ENCODE assay signal across 10 cellular contexts in the genomic region with DNA sequence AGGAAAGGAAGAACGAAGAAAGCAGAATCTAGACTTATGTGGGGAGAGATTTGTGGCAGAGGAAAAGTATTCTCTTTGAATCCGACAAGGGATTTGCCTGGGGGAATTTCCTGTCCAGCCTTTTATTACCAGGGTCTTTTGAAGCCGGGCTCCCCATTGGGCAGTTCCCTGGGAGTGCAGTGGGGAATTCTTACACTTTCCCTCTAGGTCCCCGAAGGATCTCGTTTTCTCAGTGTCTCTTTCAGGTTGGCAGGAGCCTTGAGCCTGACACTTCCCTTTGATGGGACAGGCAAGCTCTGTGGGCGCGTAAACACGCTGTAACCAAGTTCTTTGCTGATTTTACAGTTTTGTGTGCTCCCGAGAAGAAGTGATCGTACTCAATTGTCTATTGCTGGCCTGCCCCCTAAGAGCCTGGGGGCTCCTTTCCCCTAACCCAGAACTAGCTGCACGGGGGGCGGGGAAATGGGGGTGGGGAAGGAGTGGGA. TPM values are rescaled to one million over a fixed set of nuclear protein-coding genes. Genes with fewer than 3 reads are reported as not detected.
DNase-seq lines count a peak whose midpoint lies in the region; ATAC-seq and TF ChIP-seq lines count a peak whose summit lies in the region.
"Had no signal": no experiment of that assay in that cellular context is flagged by ENCODE, and none has a peak within 500 bp of the region (broad histone marks: within the 10 kb centered on the region; RNA-seq: fewer than 3 reads in every experiment).

No MANE protein-coding gene starts in this region.

- peaks cover 93% of the 10 kb centered on the region for H3K27me3 Mint-ChIP-seq in T-helper 1 cell treated with Interleukin-12 subunit alpha and Interleukin-12 subunit beta and Interleukin-4 antibody, amounts not matched to agents 30 μg/mL and 1 μg/mL, for 36 hours (ENCODE audit: low read depth)

- H3K4me1 ChIP-seq in iPS-20b (ENCODE audit: insufficient read depth, low read length) (peaks cover 44% of the 10 kb centered on the region), stomach (peaks cover 28 to 52% (median 41%) of the 10 kb centered on the region in 4 donors), body of pancreas (peaks cover 37% of the 10 kb centered on the region)

- no peak for DNase-seq in T-helper 1 cell
- DNase-seq in WERI-Rb-1 = no peak
- no peak for DNase-seq in stomach
- DNase-seq in stimulated activated CD4-positive, alpha-beta T cell treated with anti-CD3 and anti-CD28 coated beads, Interleukin-12 subunit alpha, Interleukin-12 subunit beta, amount 100 ng/mL, for 4 hours = no peak
- no peak for DNase-seq in ureter (ENCODE audit: low spot score)
- no peak for DNase-seq in body of pancreas
- DNase-seq: NCI-H2029 had no signal

- no peak for TF ChIP-seq CTCF in WERI-Rb-1 (IDR thresholded peaks at IDR 0.05; ENCODE audit: low read depth, low read length)
- TF ChIP-seq CTCF in stomach (IDR thresholded peaks at IDR 0.05) = no peak
- no peak for TF ChIP-seq CTCF in body of pancreas (IDR thresholded peaks at IDR 0.05)

- no peaks in the 10 kb centered on the region for H3K36me3 ChIP-seq in WERI-Rb-1
- H3K36me3 ChIP-seq in iPS-20b (ENCODE audit: insufficient read depth, low read depth, low read length) = no peaks in the 10 kb centered on the region
- H3K36me3 ChIP-seq in stomach = no peaks in the 10 kb centered on the region
- H3K36me3 ChIP-seq in body of pancreas (replicated peaks in 1 of 2; ENCODE audit: insufficient read depth in 1 of 2, low read depth in 2 of 2) = no peaks in the 10 kb centered on the region

- peaks cover 3% of the 10 kb centered on the region for H3K36me3 Mint-ChIP-seq in T-helper 1 cell treated with Interleukin-12 subunit alpha and Interleukin-12 subunit beta and Interleukin-4 antibody, amounts not matched to agents 30 μg/mL and 1 μg/mL, for 36 hours (ENCODE audit: low read depth)

- 10 to 15% (median 12%) methylated on average over 12 of the region's 12 CpGs for WGBS in stomach, 5 donors
- WGBS in body of pancreas, 2 donors = 26 to 37% methylated on average over 9 to 12 of the region's 12 CpGs

- peak overlapping the region; percentile 97 for H3K4me3 Mint-ChIP-seq in T-helper 1 cell treated with Interleukin-12 subunit alpha and Interleukin-12 subunit beta and Interleukin-4 antibody, amounts not matched to agents 30 μg/mL and 1 μg/mL, for 36 hours

- H3K27ac Mint-ChIP-seq in T-helper 1 cell treated with Interleukin-12 subunit alpha and Interleukin-12 subunit beta and Interleukin-4 antibody, amounts not matched to agents 30 μg/mL and 1 μg/mL, for 36 hours = no peak overlapping the region

- no peak overlapping the region for H3K27ac ChIP-seq in WERI-Rb-1
- no peak overlapping the region for H3K27ac ChIP-seq in iPS-20b (ENCODE audit: low read length)
- H3K27ac ChIP-seq in stomach = peak overlapping the region in 3 of 5 donors; percentile 41 to 83 (median 80)
- H3K27ac ChIP-seq in body of pancreas = no peak overlapping the region
- H3K27ac ChIP-seq: C4-2B had no signal

- intact Hi-C loops in stomach (cut with DNase I; ENCODE audit: low total_unique reads) = no loop called here
- intact Hi-C loops in body of pancreas (cut with DNase I) = no loop called here

- ATAC-seq in body of pancreas = no peak

- TF ChIP-seq EP300 in stomach (IDR thresholded peaks at IDR 0.05) = no peak

- TF ChIP-seq POLR2A in stomach (IDR thresholded peaks at IDR 0.05) = no peak
- no peak for TF ChIP-seq POLR2A in body of pancreas (IDR thresholded peaks at IDR 0.05)

- H3K27me3 ChIP-seq in WERI-Rb-1 (ENCODE audit: insufficient read depth, low read depth, severe bottlenecking) (peaks cover 13% of the 10 kb centered on the region), iPS-20b (ENCODE audit: insufficient read depth, low read length) (no peaks in the 10 kb centered on the region), stomach (peaks cover 8 to 90% (median 50%) of the 10 kb centered on the region in 3 donors), body of pancreas (peaks cover 0 to 22% of the 10 kb centered on the region in 2 donors)

- H3K9ac ChIP-seq in iPS-20b (ENCODE audit: low read depth, low read length) = peak overlapping the region; percentile 91; the same call in 1 of the 2 replicates

- no peaks in the 10 kb centered on the region for H3K9me3 ChIP-seq in WERI-Rb-1 (ENCODE audit: severe bottlenecking)
- no peaks in the 10 kb centered on the region for H3K9me3 ChIP-seq in iPS-20b (ENCODE audit: insufficient read depth, low read depth, low read length)
- H3K9me3 ChIP-seq in stomach = no peaks in the 10 kb centered on the region
- no peaks in the 10 kb centered on the region for H3K9me3 ChIP-seq in body of pancreas

- no peaks in the 10 kb centered on the region for H3K9me3 Mint-ChIP-seq in T-helper 1 cell treated with Interleukin-12 subunit alpha and Interleukin-12 subunit beta and Interleukin-4 antibody, amounts not matched to agents 30 μg/mL and 1 μg/mL, for 36 hours

- H3K4me1 Mint-ChIP-seq in T-helper 1 cell treated with Interleukin-12 subunit alpha and Interleukin-12 subunit beta and Interleukin-4 antibody, amounts not matched to agents 30 μg/mL and 1 μg/mL, for 36 hours (ENCODE audit: low read depth) = peaks cover 30% of the 10 kb centered on the region

- H3K4me3 ChIP-seq in WERI-Rb-1 (ENCODE audit: low read depth, low read length) = peak overlapping the region; percentile 64
- peak overlapping the region; percentile 82 for H3K4me3 ChIP-seq in iPS-20b (ENCODE audit: low read length)
- peak overlapping the region; percentile 38 to 54 (median 49) for H3K4me3 ChIP-seq in stomach
- H3K4me3 ChIP-seq in body of pancreas = no peak overlapping the region

RNA-seq across cellular contexts. Expression of gene VCAN, which starts 0.6 kb away (rescaled TPM):
- 100 to 1,000 TPM in 1 of 5 donors, 10 to 100 TPM in 4; 10.1 to 184 (median 29.2) TPM for total RNA-seq in stomach
- 1 to 10 TPM; 1.5 to 4.7 (median 2.0) TPM for polyA plus RNA-seq in stomach
- total RNA-seq in ureter = 75.9 TPM
- total RNA-seq in body of pancreas = 10 to 100 TPM; 19.4 to 33.7 TPM

Comparison
In these comparisons a context has a peak if more than half of its experiments do, and no peak if none do; other contexts are left out.
1. H3K27ac ChIP-seq: peak in stomach (3 of 5); none in WERI-Rb-1 (single experiment), iPS-20b (single experiment) and body of pancreas (0 of 4).
2. H3K4me3 ChIP-seq: peak in WERI-Rb-1 (single experiment), iPS-20b (single experiment) and stomach (4 of 4); none in body of pancreas (0 of 2).